ENCODE assay signal across 1 cellular context in the genomic region with DNA sequence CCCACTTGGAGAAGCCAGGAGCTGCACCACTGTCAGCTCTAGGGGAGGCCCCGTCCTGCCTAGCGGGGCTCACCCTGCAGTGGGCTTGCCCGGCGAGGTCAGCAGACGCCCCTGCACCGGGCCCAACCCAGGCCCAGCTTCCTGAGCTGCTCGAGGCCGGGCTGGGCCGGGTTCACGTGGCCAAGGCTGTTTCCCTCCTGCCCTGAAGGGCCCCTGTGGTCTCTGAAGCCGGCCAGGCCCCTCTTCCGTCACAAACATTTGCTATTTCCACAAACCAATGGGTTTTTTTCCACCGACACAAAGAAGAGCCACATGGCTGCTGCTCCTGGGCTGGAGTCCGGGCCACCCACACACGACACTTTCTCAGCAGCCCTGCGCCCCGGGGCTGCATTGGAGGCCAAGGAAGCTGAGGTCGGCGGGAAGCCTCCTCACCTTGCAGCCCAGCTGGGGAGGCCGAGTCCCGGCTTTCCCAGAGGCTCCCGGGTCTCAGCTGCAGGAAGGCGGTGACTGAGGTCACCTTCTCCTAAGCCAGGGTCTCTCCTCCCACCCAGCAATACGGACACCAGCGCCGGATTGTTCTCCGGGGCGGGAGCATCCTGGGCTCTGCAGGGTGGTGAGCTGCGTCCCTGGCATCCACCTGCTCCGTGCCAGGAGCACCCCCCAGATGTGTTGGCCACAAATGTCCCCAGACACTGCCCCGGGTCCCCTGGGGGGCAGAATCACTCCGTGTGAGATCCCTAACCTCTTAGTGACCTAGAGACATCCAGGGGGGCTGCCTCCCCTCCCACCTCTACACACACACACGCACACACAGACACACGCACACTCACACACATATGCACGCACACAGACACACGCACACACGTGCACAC.
TF ChIP-seq lines count a peak whose summit lies in the region.

No MANE protein-coding gene starts in this region.

TF ChIP-seq in HepG2, 621 proteins besides CTCF, POLR2A, EP300 and RAD21 (continued from another document and continues in another):
- TF ChIP-seq HDAC6 (IDR thresholded peaks at IDR 0.05; ENCODE audit: low read depth, low read length) (no peak), TFDP1 (CRISPR knock-in tag; IDR thresholded peaks at IDR 0.05; ENCODE audit: borderline replicate concordance) (peak; percentile 87), ZNF878 (CRISPR knock-in tag; IDR thresholded peaks at IDR 0.05) (no peak), ATF1 (CRISPR knock-in tag; IDR thresholded peaks at IDR 0.05) (no peak), MZF1 (CRISPR knock-in tag; IDR thresholded peaks at IDR 0.05; ENCODE audit: borderline replicate concordance) (no peak), ZBTB10 (CRISPR knock-in tag; IDR thresholded peaks at IDR 0.05; ENCODE audit: borderline replicate concordance) (peak; percentile 46; the same call in 1 of the 2 replicates), SAP130 (CRISPR knock-in tag; IDR thresholded peaks at IDR 0.05; ENCODE audit: low read depth) (no peak; the same call in 1 of the 2 replicates), ZBTB3 (CRISPR knock-in tag; IDR thresholded peaks at IDR 0.05; ENCODE audit: borderline replicate concordance, low read depth) (no peak), NCOR1 (IDR thresholded peaks at IDR 0.05; ENCODE audit: borderline replicate concordance, low read length) (no peak), ZNF615 (CRISPR knock-in tag; IDR thresholded peaks at IDR 0.05; ENCODE audit: borderline replicate concordance) (no peak), ADNP (CRISPR knock-in tag; IDR thresholded peaks at IDR 0.05) (no peak), SATB2 (CRISPR knock-in tag; IDR thresholded peaks at IDR 0.05) (peak; percentile 75; the same call in 1 of the 2 replicates), HBP1 (CRISPR knock-in tag; IDR thresholded peaks at IDR 0.05; ENCODE audit: low read depth) (0 out of 2 replicates have a peak, but pooled peaks have one; percentile 29), ZNF460 (CRISPR knock-in tag; IDR thresholded peaks at IDR 0.05; ENCODE audit: borderline replicate concordance) (no peak), MEIS2 (CRISPR knock-in tag; IDR thresholded peaks at IDR 0.05) (peak; percentile 69; the same call in 1 of the 2 replicates), ZNF275 (CRISPR knock-in tag; IDR thresholded peaks at IDR 0.05; ENCODE audit: borderline replicate concordance) (no peak), ZNF225 (CRISPR knock-in tag; IDR thresholded peaks at IDR 0.05) (no peak), ZNF607 (CRISPR knock-in tag; IDR thresholded peaks at IDR 0.05; ENCODE audit: borderline replicate concordance) (peak; percentile 76), MAFK (conservative IDR thresholded peaks at IDR 0.05 in 1 of 2, IDR thresholded peaks at IDR 0.05 in 1 of 2; ENCODE audit: low read length in 2 of 2) (no peak), ELF1 (CRISPR knock-in tag; IDR thresholded peaks at IDR 0.05) (no peak), ZNF563 (CRISPR knock-in tag; IDR thresholded peaks at IDR 0.05) (no peak; the same call in 1 of the 2 replicates), ZNF891 (CRISPR knock-in tag; IDR thresholded peaks at IDR 0.05) (peak; percentile 11; the same call in 1 of the 2 replicates), CSRNP1 (CRISPR knock-in tag; IDR thresholded peaks at IDR 0.05) (no peak), POLR2G (IDR thresholded peaks at IDR 0.05; ENCODE audit: low read depth, low read length) (no peak), ZFYVE20 (CRISPR knock-in tag; IDR thresholded peaks at IDR 0.05; ENCODE audit: borderline replicate concordance, low read depth) (no peak), JUND (CRISPR knock-in tag; IDR thresholded peaks at IDR 0.05) (no peak), PCBP1 (IDR thresholded peaks at IDR 0.05; ENCODE audit: borderline replicate concordance, low read depth, low read length) (0 out of 2 replicates have a peak, but pooled peaks have one; percentile 26), DMTF1 (CRISPR knock-in tag; IDR thresholded peaks at IDR 0.05) (no peak), SMC3 (IDR thresholded peaks at IDR 0.05; ENCODE audit: low read length) (no peak), CREM (IDR thresholded peaks at IDR 0.05) (no peak), CREM (CRISPR knock-in tag; IDR thresholded peaks at IDR 0.05) (no peak), NONO (IDR thresholded peaks at IDR 0.05) (no peak), NONO (CRISPR knock-in tag; conservative IDR thresholded peaks at IDR 0.05) (no peak), ZMYM4 (CRISPR knock-in tag; IDR thresholded peaks at IDR 0.05) (no peak)
- TF ChIP-seq, protein P1, sequence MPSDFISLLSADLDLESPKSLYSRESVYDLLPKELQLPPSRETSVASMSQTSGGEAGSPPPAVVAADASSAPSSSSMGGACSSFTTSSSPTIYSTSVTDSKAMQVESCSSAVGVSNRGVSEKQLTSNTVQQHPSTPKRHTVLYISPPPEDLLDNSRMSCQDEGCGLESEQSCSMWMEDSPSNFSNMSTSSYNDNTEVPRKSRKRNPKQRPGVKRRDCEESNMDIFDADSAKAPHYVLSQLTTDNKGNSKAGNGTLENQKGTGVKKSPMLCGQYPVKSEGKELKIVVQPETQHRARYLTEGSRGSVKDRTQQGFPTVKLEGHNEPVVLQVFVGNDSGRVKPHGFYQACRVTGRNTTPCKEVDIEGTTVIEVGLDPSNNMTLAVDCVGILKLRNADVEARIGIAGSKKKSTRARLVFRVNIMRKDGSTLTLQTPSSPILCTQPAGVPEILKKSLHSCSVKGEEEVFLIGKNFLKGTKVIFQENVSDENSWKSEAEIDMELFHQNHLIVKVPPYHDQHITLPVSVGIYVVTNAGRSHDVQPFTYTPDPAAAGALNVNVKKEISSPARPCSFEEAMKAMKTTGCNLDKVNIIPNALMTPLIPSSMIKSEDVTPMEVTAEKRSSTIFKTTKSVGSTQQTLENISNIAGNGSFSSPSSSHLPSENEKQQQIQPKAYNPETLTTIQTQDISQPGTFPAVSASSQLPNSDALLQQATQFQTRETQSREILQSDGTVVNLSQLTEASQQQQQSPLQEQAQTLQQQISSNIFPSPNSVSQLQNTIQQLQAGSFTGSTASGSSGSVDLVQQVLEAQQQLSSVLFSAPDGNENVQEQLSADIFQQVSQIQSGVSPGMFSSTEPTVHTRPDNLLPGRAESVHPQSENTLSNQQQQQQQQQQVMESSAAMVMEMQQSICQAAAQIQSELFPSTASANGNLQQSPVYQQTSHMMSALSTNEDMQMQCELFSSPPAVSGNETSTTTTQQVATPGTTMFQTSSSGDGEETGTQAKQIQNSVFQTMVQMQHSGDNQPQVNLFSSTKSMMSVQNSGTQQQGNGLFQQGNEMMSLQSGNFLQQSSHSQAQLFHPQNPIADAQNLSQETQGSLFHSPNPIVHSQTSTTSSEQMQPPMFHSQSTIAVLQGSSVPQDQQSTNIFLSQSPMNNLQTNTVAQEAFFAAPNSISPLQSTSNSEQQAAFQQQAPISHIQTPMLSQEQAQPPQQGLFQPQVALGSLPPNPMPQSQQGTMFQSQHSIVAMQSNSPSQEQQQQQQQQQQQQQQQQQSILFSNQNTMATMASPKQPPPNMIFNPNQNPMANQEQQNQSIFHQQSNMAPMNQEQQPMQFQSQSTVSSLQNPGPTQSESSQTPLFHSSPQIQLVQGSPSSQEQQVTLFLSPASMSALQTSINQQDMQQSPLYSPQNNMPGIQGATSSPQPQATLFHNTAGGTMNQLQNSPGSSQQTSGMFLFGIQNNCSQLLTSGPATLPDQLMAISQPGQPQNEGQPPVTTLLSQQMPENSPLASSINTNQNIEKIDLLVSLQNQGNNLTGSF (CRISPR knock-in tag; IDR thresholded peaks at IDR 0.05): peak; percentile 78; the same call in 1 of the 2 replicates
- TF ChIP-seq, protein P2, sequence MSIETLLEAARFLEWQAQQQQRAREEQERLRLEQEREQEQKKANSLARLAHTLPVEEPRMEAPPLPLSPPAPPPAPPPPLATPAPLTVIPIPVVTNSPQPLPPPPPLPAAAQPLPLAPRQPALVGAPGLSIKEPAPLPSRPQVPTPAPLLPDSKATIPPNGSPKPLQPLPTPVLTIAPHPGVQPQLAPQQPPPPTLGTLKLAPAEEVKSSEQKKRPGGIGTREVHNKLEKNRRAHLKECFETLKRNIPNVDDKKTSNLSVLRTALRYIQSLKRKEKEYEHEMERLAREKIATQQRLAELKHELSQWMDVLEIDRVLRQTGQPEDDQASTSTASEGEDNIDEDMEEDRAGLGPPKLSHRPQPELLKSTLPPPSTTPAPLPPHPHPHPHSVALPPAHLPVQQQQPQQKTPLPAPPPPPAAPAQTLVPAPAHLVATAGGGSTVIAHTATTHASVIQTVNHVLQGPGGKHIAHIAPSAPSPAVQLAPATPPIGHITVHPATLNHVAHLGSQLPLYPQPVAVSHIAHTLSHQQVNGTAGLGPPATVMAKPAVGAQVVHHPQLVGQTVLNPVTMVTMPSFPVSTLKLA (IDR thresholded peaks at IDR 0.05): no peak
- TF ChIP-seq, protein P3, sequence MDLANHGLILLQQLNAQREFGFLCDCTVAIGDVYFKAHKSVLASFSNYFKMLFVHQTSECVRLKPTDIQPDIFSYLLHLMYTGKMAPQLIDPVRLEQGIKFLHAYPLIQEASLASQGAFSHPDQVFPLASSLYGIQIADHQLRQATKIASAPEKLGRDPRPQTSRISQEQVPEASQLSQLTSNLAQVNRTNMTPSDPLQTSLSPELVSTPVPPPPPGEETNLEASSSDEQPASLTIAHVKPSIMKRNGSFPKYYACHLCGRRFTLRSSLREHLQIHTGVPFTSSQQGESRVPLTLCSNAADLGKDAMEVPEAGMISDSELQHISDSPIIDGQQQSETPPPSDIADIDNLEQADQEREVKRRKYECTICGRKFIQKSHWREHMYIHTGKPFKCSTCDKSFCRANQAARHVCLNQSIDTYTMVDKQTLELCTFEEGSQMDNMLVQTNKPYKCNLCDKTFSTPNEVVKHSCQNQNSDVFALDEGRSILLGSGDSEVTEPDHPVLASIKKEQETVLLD (CRISPR knock-in tag; IDR thresholded peaks at IDR 0.05; ENCODE audit: low read depth): no peak
